In genomic region chr3:17643691-17644090, GRCh38 we compare ENCODE assay signal across 26 cellular contexts.
DNase-seq lines count a peak whose midpoint lies in the region; ATAC-seq, FAIRE-seq and TF ChIP-seq lines count a peak whose summit lies in the region.
"Had no signal": no experiment of that assay in that cellular context is flagged by ENCODE, and none has a peak within 500 bp of the region (broad histone marks: within the 10 kb centered on the region; RNA-seq: fewer than 3 reads in every experiment).

No MANE protein-coding gene starts in this region.

- H3K9me3 ChIP-seq in GM23248 (ENCODE audit: low read depth): no peaks in the 10 kb centered on the region
- no peaks in the 10 kb centered on the region for H3K9me3 ChIP-seq in HepG2 (ENCODE audit: low read length)
- H3K9me3 ChIP-seq: heart right ventricle, ovary, sigmoid colon, tibial nerve had no signal

- in situ Hi-C loops in GM23248 (cut with MboI) (no loop called here), astrocyte of the spinal cord (cut with HindIII; ENCODE audit: low sequenced_read_pairs) (no loop called here), HepG2 (cut with HindIII; ENCODE audit: extremely low pct_ligation_motif_present, low pct_unique_long_range_greater_than_20kb) (loop anchor here (10.0 kb wide), 1 partner anchor 191 kb away; no protein-coding TSS in a partner anchor)

- H3K9ac ChIP-seq in GM23248 (0 out of 2 replicates have a peak overlapping the region, but pooled peaks have one; percentile 4), HepG2 (ENCODE audit: insufficient read depth, low read depth, low read length) (no peak overlapping the region)

- TF ChIP-seq CTCF in astrocyte of the spinal cord (IDR thresholded peaks at IDR 0.05; ENCODE audit: low read depth, low read length) (no peak), HepG2 (CRISPR knock-in tag; IDR thresholded peaks at IDR 0.05) (no peak)

- peak overlapping the region; percentile 36; the same call in 1 of the 2 replicates for H3K4me3 ChIP-seq in GM23248
- no peak overlapping the region for H3K4me3 ChIP-seq in astrocyte of the spinal cord (ENCODE audit: low read depth, low read length)
- H3K4me3 ChIP-seq in HepG2 (replicated peaks in 1 of 3; ENCODE audit: insufficient read depth in 1 of 3, low read depth in 2 of 3, low read length in 3 of 3): no peak overlapping the region
- H3K4me3 ChIP-seq: heart right ventricle, ovary, sigmoid colon, tibial nerve had no signal

- H3K4me1 ChIP-seq in GM23248 (ENCODE audit: insufficient read depth): peaks cover 50% of the 10 kb centered on the region
- H3K4me1 ChIP-seq in HepG2 (ENCODE audit: insufficient read depth, low read length): peaks cover 8% of the 10 kb centered on the region

- peak overlapping the region; percentile 36 for H3K27ac ChIP-seq in GM23248
- no peak overlapping the region for H3K27ac ChIP-seq in HepG2 (ENCODE audit: extremely low read length, insufficient read depth, low read length)
- H3K27ac ChIP-seq: C4-2B, heart right ventricle, ovary, sigmoid colon, tibial nerve had no signal

- H4K20me1 ChIP-seq in GM23248 (ENCODE audit: insufficient read depth) (no peaks in the 10 kb centered on the region), HepG2 (ENCODE audit: insufficient read depth, low read length) (0 out of 2 replicates have a peak, but pooled peaks cover 5% of the 10 kb centered on the region)

- ATAC-seq in GM21737 (IDR thresholded peaks at IDR 0.05; ENCODE audit: unreplicated experiment) (no peak), HepG2 (no peak), Right ventricle myocardium superior (ENCODE audit: poor library complexity) (no peak)
- ATAC-seq: esophagus mucosa, heart right ventricle had no signal

- no peak overlapping the region for H2AFZ ChIP-seq in GM23248
- no peak overlapping the region for H2AFZ ChIP-seq in HepG2 (ENCODE audit: low read length)

- DNase-seq in GM23248: peak; percentile 68
- DNase-seq in astrocyte of the spinal cord (ENCODE audit: low read depth, low spot score): peak; percentile 63
- DNase-seq in iris pigment epithelial cell (ENCODE audit: low read depth): peak; percentile 86
- DNase-seq in medulla oblongata (ENCODE audit: extremely low spot score): no peak
- DNase-seq in HepG2 (ENCODE audit: low spot score): no peak
- no peak for DNase-seq in Right ventricle myocardium superior
- DNase-seq: activated CD4-positive, alpha-beta T cell treated with anti-CD3 and anti-CD28 coated beads for 4 hours; activated effector memory CD4-positive, alpha-beta T cell treated with Interleukin-2 at 50 U/mL for 16 hours; central memory CD4-positive, alpha-beta T cell; effector CD8-positive, alpha-beta T cell; GF-D8; heart right ventricle; immature natural killer cell; Kasumi-1; NCI-H1105; NCI-H2107; NCI-H524 treated with DMSO at 0.1 percent for 48 hours; ovary; sigmoid colon; stimulated activated CD4-positive, alpha-beta T cell treated with anti-CD3 and anti-CD28 coated beads, Interleukin-1b, Interleukin-23, amount 100 ng/mL, for 48 hours; stimulated activated naive CD4-positive, alpha-beta T cell treated with Interleukin-2 at 50 U/mL for 16 hours had no signal

- intact Hi-C loops in HepG2 (cut with micrococcal nuclease; ENCODE audit: unreplicated experiment) (loop anchor here (2.0 to 5.0 kb wide), 2 partner anchors 99 to 211 kb away; partner anchors contain the start of gene TBC1D5), Right ventricle myocardium superior (cut with DNase I) (loop anchor here (10.0 kb wide), 1 partner anchor 191 kb away; no protein-coding TSS in a partner anchor)

- no peak for TF ChIP-seq RAD21 in HepG2 (CRISPR knock-in tag; IDR thresholded peaks at IDR 0.05)

- 1 to 2% methylated on average over 4 of the region's 4 CpGs for WGBS in GM23248 (ENCODE audit: low coverage in 1 of 2, low lambda C conversion rate in 2 of 2, missing lambda C conversion rate in 2 of 2), 2 experiments
- 94% methylated on average over 4 of the region's 4 CpGs for WGBS in HepG2 (ENCODE audit: low lambda C conversion rate)

- no TSS peak for BruUV-seq in HepG2 (replicated peaks; lab: Mats Ljungman, UMichigan)

- H3K9me2 ChIP-seq in GM23248 (ENCODE audit: insufficient read depth): no peaks in the 10 kb centered on the region

- no peaks in the 10 kb centered on the region for H3K27me3 ChIP-seq in GM23248 (replicated peaks; ENCODE audit: insufficient read depth)
- H3K27me3 ChIP-seq in HepG2 (ENCODE audit: control insufficient read depth in 1 of 2, insufficient read depth in 2 of 2, low read length in 2 of 2): no peaks in the 10 kb centered on the region
- H3K27me3 ChIP-seq: heart right ventricle, ovary, sigmoid colon, tibial nerve had no signal

- H3K4me2 ChIP-seq in GM23248 (ENCODE audit: unreplicated experiment): peak overlapping the region; percentile 61
- no peak overlapping the region for H3K4me2 ChIP-seq in HepG2 (ENCODE audit: low read depth, low read length)

- H3K79me2 ChIP-seq in GM23248 (ENCODE audit: insufficient read depth): peaks cover 20% of the 10 kb centered on the region
- peaks cover 6% of the 10 kb centered on the region for H3K79me2 ChIP-seq in HepG2 (ENCODE audit: insufficient read depth, low read length)

- TF ChIP-seq POLR2A in HepG2 (IDR thresholded peaks at IDR 0.05; ENCODE audit: insufficient read depth in 1 of 2, low read depth in 2 of 2, low read length in 2 of 2): no peak

- CTCF ChIA-PET in HepG2 (lab: Yijun Ruan, JAX; ENCODE audit: low intra/inter-chr PET ratio, low total read pairs): no interaction called here

- TF ChIP-seq EP300 in HepG2 (IDR thresholded peaks at IDR 0.05; ENCODE audit: low read depth in 2 of 2, low read length in 2 of 2) (no peak), HepG2 (CRISPR knock-in tag; IDR thresholded peaks at IDR 0.05; ENCODE audit: borderline replicate concordance) (no peak)

- H3F3A ChIP-seq in GM23248 (ENCODE audit: insufficient read depth): peaks cover 46% of the 10 kb centered on the region

- POLR2A ChIA-PET in HepG2 (lab: Yijun Ruan, JAX): no interaction called here

- no peaks in the 10 kb centered on the region for H3K36me3 ChIP-seq in GM23248 (ENCODE audit: low read depth)
- H3K36me3 ChIP-seq in HepG2 (replicated peaks in 1 of 2; ENCODE audit: control insufficient read depth in 1 of 2, insufficient read depth in 2 of 2, low read length in 2 of 2): no peaks in the 10 kb centered on the region
- H3K36me3 ChIP-seq: heart right ventricle, ovary, sigmoid colon, tibial nerve had no signal

- no peak for FAIRE-seq in HepG2 (lab: Jason Lieb, UNC)
- FAIRE-seq: TTC549 had no signal

TF ChIP-seq in HepG2, 621 proteins besides CTCF, POLR2A, EP300 and RAD21 (continues in another document):
- no peak for TF ChIP-seq RFX3 (CRISPR knock-in tag; IDR thresholded peaks at IDR 0.05)
- TF ChIP-seq ZNF12 (CRISPR knock-in tag; IDR thresholded peaks at IDR 0.05): no peak
- no peak for TF ChIP-seq RXRB (CRISPR knock-in tag; IDR thresholded peaks at IDR 0.05; ENCODE audit: borderline replicate concordance)
- TF ChIP-seq NBN (conservative IDR thresholded peaks at IDR 0.05): no peak
- TF ChIP-seq ZNF234 (CRISPR knock-in tag; conservative IDR thresholded peaks at IDR 0.05): no peak
- no peak for TF ChIP-seq ZNF607 (CRISPR knock-in tag; IDR thresholded peaks at IDR 0.05; ENCODE audit: borderline replicate concordance)
- no peak for TF ChIP-seq EZH2 (conservative IDR thresholded peaks at IDR 0.05; ENCODE audit: low read depth, low read length)
- no peak for TF ChIP-seq SETDB1 (CRISPR knock-in tag; IDR thresholded peaks at IDR 0.05; ENCODE audit: borderline replicate concordance)
- no peak for TF ChIP-seq U2AF2 (IDR thresholded peaks at IDR 0.05; ENCODE audit: low read depth, low read length)
- no peak for TF ChIP-seq TBL1XR1 (IDR thresholded peaks at IDR 0.05; ENCODE audit: borderline replicate concordance, low read length, partially characterized antibody)
- TF ChIP-seq ZNF597 (CRISPR knock-in tag; IDR thresholded peaks at IDR 0.05): no peak
- no peak for TF ChIP-seq ZNF800 (CRISPR knock-in tag; IDR thresholded peaks at IDR 0.05)
- TF ChIP-seq LBX2 (CRISPR knock-in tag; IDR thresholded peaks at IDR 0.05; ENCODE audit: borderline replicate concordance): no peak

Comparison
In these comparisons a context has a peak if more than half of its experiments do, and no peak if none do; other contexts are left out.
1. DNase-seq: peak in GM23248 (single experiment), astrocyte of the spinal cord (single experiment) and iris pigment epithelial cell (single experiment); none in medulla oblongata (single experiment), HepG2 (single experiment) and Right ventricle myocardium superior (single experiment).